1 cellular context compared by ENCODE assay signal in genomic region chr4:158111241-158111640, GRCh38.
TF ChIP-seq lines count a peak whose summit lies in the region.

No MANE protein-coding gene starts in this region.

TF ChIP-seq in WTC11, 78 proteins besides CTCF, POLR2A, EP300 and RAD21 (continued from another document):
- TF ChIP-seq ZNF532 (CRISPR knock-in tag; IDR thresholded peaks at IDR 0.05; ENCODE audit: borderline replicate concordance) (no peak), GRHL2 (CRISPR knock-in tag; IDR thresholded peaks at IDR 0.05; ENCODE audit: insufficient replicate concordance, severe bottlenecking) (no peak), FOXP1 (CRISPR knock-in tag; IDR thresholded peaks at IDR 0.05; ENCODE audit: borderline replicate concordance) (no peak), SOX15 (CRISPR knock-in tag; IDR thresholded peaks at IDR 0.05) (no peak), HMGXB4 (CRISPR knock-in tag; IDR thresholded peaks at IDR 0.05) (no peak), PREB (CRISPR knock-in tag; IDR thresholded peaks at IDR 0.05; ENCODE audit: borderline replicate concordance) (no peak), ATF1 (CRISPR knock-in tag; IDR thresholded peaks at IDR 0.05) (no peak)
